Comparison of ENCODE assay signal across 19 cellular contexts in genomic region chr18:71209944-71210343, GRCh38.
DNase-seq lines count a peak whose midpoint lies in the region; TF ChIP-seq lines count a peak whose summit lies in the region.
"Had no signal": no experiment of that assay in that cellular context is flagged by ENCODE, and none has a peak within 500 bp of the region (broad histone marks: within the 10 kb centered on the region; RNA-seq: fewer than 3 reads in every experiment).

No MANE protein-coding gene starts in this region.

- no peaks in the 10 kb centered on the region for H3K27me3 ChIP-seq in osteoblast (ENCODE audit: insufficient read depth, low read length)
- no peaks in the 10 kb centered on the region for H3K27me3 ChIP-seq in endodermal cell (ENCODE audit: control insufficient read depth, insufficient read depth, low read length, poor library complexity, severe bottlenecking)
- H3K27me3 ChIP-seq: BLaER1, SJCRH30 had no signal

- no peak overlapping the region for H2AFZ ChIP-seq in osteoblast (ENCODE audit: low read length)

- H3K4me1 Mint-ChIP-seq in endodermal cell, result peaks cover 10% of the 10 kb centered on the region

- H3K27ac Mint-ChIP-seq in endodermal cell, result no peak overlapping the region
- H3K27ac Mint-ChIP-seq: CD8-positive, alpha-beta T cell had no signal

- H3K36me3 ChIP-seq in osteoblast (ENCODE audit: insufficient read depth, low read length), result no peaks in the 10 kb centered on the region
- H3K36me3 ChIP-seq in endodermal cell (ENCODE audit: control insufficient read depth, insufficient read depth, low read length), result no peaks in the 10 kb centered on the region
- H3K36me3 ChIP-seq: BLaER1, SJCRH30 had no signal

- H3K27me3 Mint-ChIP-seq in endodermal cell (ENCODE audit: insufficient read depth), result no peaks in the 10 kb centered on the region

- H3K79me2 ChIP-seq in osteoblast (ENCODE audit: insufficient read depth, low read length), result no peaks in the 10 kb centered on the region

- no peak for TF ChIP-seq CTCF in osteoblast (IDR thresholded peaks at IDR 0.05; ENCODE audit: extremely low read depth, low read depth, low read length)
- TF ChIP-seq CTCF in endodermal cell (conservative IDR thresholded peaks at IDR 0.05), result no peak

- H3K4me3 Mint-ChIP-seq in endodermal cell, result no peak overlapping the region
- H3K4me3 Mint-ChIP-seq: CD8-positive, alpha-beta T cell had no signal

- no peak overlapping the region for H3K4me2 ChIP-seq in osteoblast (ENCODE audit: insufficient read depth, low read length)
- H3K4me2 ChIP-seq: BLaER1 had no signal

- no peak overlapping the region for H3K9ac ChIP-seq in endodermal cell (ENCODE audit: extremely low read depth, low read length, poor library complexity, severe bottlenecking)
- H3K9ac ChIP-seq: BLaER1 had no signal

- H3K4me3 ChIP-seq in osteoblast (ENCODE audit: insufficient read depth, low read length) (no peak overlapping the region), endodermal cell (ENCODE audit: low read length) (no peak overlapping the region)
- H3K4me3 ChIP-seq: BLaER1, SJCRH30 had no signal

- H4K20me1 ChIP-seq in osteoblast (ENCODE audit: insufficient read depth, low read length), result no peaks in the 10 kb centered on the region
- H4K20me1 ChIP-seq: BLaER1 had no signal

- H3K36me3 Mint-ChIP-seq in endodermal cell (ENCODE audit: low read depth), result peaks cover under 1% of the 10 kb centered on the region
- H3K36me3 Mint-ChIP-seq: CD8-positive, alpha-beta T cell had no signal

- H3K9me3 ChIP-seq in osteoblast (ENCODE audit: low read depth, low read length), result no peaks in the 10 kb centered on the region
- H3K9me3 ChIP-seq in endodermal cell (ENCODE audit: control insufficient read depth, low read length), result peaks cover 49% of the 10 kb centered on the region
- H3K9me3 ChIP-seq: BLaER1, SJCRH30 had no signal

- H3K27ac ChIP-seq in osteoblast (ENCODE audit: low read depth, low read length) (no peak overlapping the region), endodermal cell (ENCODE audit: low read depth, low read length) (no peak overlapping the region)
- H3K27ac ChIP-seq: BLaER1, SJCRH30 had no signal

- H3K9me3 Mint-ChIP-seq in endodermal cell, result peaks cover 19% of the 10 kb centered on the region
- H3K9me3 Mint-ChIP-seq: CD8-positive, alpha-beta T cell had no signal

- WGBS in endodermal cell (ENCODE audit: insufficient coverage in 1 of 2, insufficient read length in 1 of 2), 2 experiments, result 80% methylated on average over 1 of the region's 2 CpGs; no CpG with 5 or more reads in 1 of the 2 experiments

- peak; percentile 7 for DNase-seq in Daoy (ENCODE audit: low read depth)
- DNase-seq in NCI-H226, result peak; percentile 41
- peak; percentile 70 for DNase-seq in dermis blood vessel endothelial cell
- DNase-seq in non-pigmented ciliary epithelial cell (ENCODE audit: low read depth), result peak; percentile 20
- no peak for DNase-seq in dedifferentiated amniotic fluid mesenchymal stem cell (ENCODE audit: extremely low spot score)
- no peak for DNase-seq in osteoblast (ENCODE audit: insufficient read length, low spot score, missing footprints)
- no peak for DNase-seq in endodermal cell
- DNase-seq: Calu3; CD8-positive, alpha-beta T cell; DMS53; GOT3; KBM-7; NCI-H1105 treated with DMSO at 0.1 percent for 48 hours; NCI-H1694; NCI-H2081 treated with DMSO at 0.1 percent for 48 hours; NCI-H2227 treated with DMSO at 0.1 percent for 48 hours; NCI-H524 treated with DMSO at 0.1 percent for 48 hours; SJCRH30 had no signal

- no peaks in the 10 kb centered on the region for H3K4me1 ChIP-seq in osteoblast (ENCODE audit: insufficient read depth, low read length)
- no peaks in the 10 kb centered on the region for H3K4me1 ChIP-seq in endodermal cell (ENCODE audit: control insufficient read depth, insufficient read depth, low read length)
- H3K4me1 ChIP-seq: BLaER1, SJCRH30 had no signal

Comparison
In these comparisons a context has a peak if more than half of its experiments do, and no peak if none do; other contexts are left out.
1. DNase-seq: peak in Daoy (single experiment), NCI-H226 (single experiment), dermis blood vessel endothelial cell (single experiment) and non-pigmented ciliary epithelial cell (single experiment); none in dedifferentiated amniotic fluid mesenchymal stem cell (single experiment), osteoblast (single experiment) and endodermal cell (single experiment).